24 cellular contexts compared by ENCODE assay signal in genomic region chr6:18011287-18011686, GRCh38.
"Had no signal": no experiment of that assay in that cellular context is flagged by ENCODE, and none has a peak within 500 bp of the region (broad histone marks: within the 10 kb centered on the region; RNA-seq: fewer than 3 reads in every experiment).

No MANE protein-coding gene starts in this region.

- H3K9me3 ChIP-seq: left ventricle myocardium inferior, ovary, right atrium auricular region, stomach, thoracic aorta, tibial artery, uterus had no signal

- DNase-seq: islet precursor cell; left ventricle myocardium inferior; mesendoderm; naive B cell; natural killer cell; nephron progenitor cell; ovary; stimulated activated CD4-positive, alpha-beta T cell treated with anti-CD3 and anti-CD28 coated beads, Interleukin-12 subunit alpha, Interleukin-12 subunit beta, amount 100 ng/mL, for 4 hours; stimulated activated CD4-positive, alpha-beta T cell treated with anti-CD3 and anti-CD28 coated beads, Interleukin-15, amount 100 ng/mL, for 24 hours; stimulated activated CD4-positive, alpha-beta T cell treated with anti-CD3 and anti-CD28 coated beads, Interleukin-2, amount 100 ng/mL, for 24 hours; stimulated activated CD4-positive, alpha-beta T cell treated with anti-CD3 and anti-CD28 coated beads, Interleukin-4, amount 100 ng/mL, for 1 hour; stimulated activated naive B cell treated with anti-CD40 and anti-IgM and Interleukin-4, amounts not matched to agents 10 μg/mL and 1 μg/mL and 100 μg/mL, for 72 hours; stimulated activated naive CD8-positive, alpha-beta T cell treated with anti-CD3 and anti-CD28 coated beads, Interleukin-15, Interleukin-2, amounts not matched to agents 100 U/mL and 50 U/mL, for 24 hours; stomach; trophoblast cell; uterus had no signal

- H3K4me1 ChIP-seq: left ventricle myocardium inferior, neural progenitor cell, right atrium auricular region, stomach, tibial artery, uterus had no signal

- ATAC-seq: natural killer cell; sciatic nerve; stimulated activated naive B cell treated with anti-CD40 and anti-IgM and Interleukin-4, amounts not matched to agents 10 μg/mL and 1 μg/mL and 100 μg/mL, for 72 hours; stimulated activated naive CD8-positive, alpha-beta T cell treated with anti-CD3 and anti-CD28 coated beads, Interleukin-15, Interleukin-2, amounts not matched to agents 100 U/mL and 50 U/mL, for 24 hours had no signal

- H3K4me2 ChIP-seq: hepatocyte, neural progenitor cell had no signal

- H3K4me3 ChIP-seq: hepatocyte, left ventricle myocardium inferior, lung, neural progenitor cell, ovary, right atrium auricular region, skin epidermis, stomach, thoracic aorta, tibial artery, uterus had no signal

- H3K27me3 ChIP-seq: hepatocyte, neural progenitor cell, ovary, right atrium auricular region, stomach, tibial artery, uterus had no signal

- H3K36me3 ChIP-seq: left ventricle myocardium inferior, neural progenitor cell, ovary, right atrium auricular region, stomach, thoracic aorta, tibial artery, uterus had no signal

- H3K79me2 ChIP-seq: hepatocyte had no signal

- H3K27ac ChIP-seq: hepatocyte, left ventricle myocardium inferior, neural progenitor cell, ovary, right atrium auricular region, skin epidermis, stomach, thoracic aorta, tibial artery, uterus had no signal

- H2AFZ ChIP-seq: hepatocyte, neural progenitor cell had no signal

- H3K9ac ChIP-seq: neural progenitor cell had no signal
